ENCODE assay signal across 1 cellular context in the genomic region with DNA sequence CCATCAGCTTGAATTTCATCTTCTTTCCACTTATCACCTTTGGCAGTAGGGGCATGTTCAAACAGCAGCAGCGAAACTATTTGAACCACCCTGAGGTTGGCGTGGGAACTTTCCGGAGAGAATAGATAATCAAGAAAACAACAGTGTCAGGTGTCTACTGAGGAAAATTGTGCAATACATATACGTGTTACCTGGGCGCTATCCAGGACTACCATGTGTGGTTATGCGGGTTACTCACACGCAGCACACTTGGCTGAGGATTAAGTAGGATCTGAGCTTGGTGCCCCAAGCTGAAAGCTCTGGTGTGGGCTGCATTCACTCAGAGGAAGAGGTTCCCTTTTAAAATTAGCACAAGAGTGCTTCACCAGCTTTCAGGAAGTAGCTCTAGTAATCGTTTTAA.
TF ChIP-seq lines count a peak whose summit lies in the region.

No MANE protein-coding gene starts in this region.

TF ChIP-seq in H1, 55 proteins besides CTCF, POLR2A, EP300 and RAD21:
- peak; percentile 4; the same call in 1 of the 2 replicates for TF ChIP-seq CEBPB (IDR thresholded peaks at IDR 0.05; ENCODE audit: low read depth, low read length)
- TF ChIP-seq MAFK (IDR thresholded peaks at IDR 0.05; ENCODE audit: low read depth, low read length) = no peak
